ENCODE assay signal across 14 cellular contexts in genomic region chr15:38843736-38844590, GRCh38.
A peak's percentile ranks its signal among the peaks of the same experiment; 100 is the strongest.
DNase-seq lines count a peak whose midpoint lies in the region; ATAC-seq and TF ChIP-seq lines count a peak whose summit lies in the region.
"Had no signal": no experiment of that assay in that cellular context is flagged by ENCODE, and none has a peak within 500 bp of the region (broad histone marks: within the 10 kb centered on the region; RNA-seq: fewer than 3 reads in every experiment).

No MANE protein-coding gene starts in this region.

- CTCF ChIA-PET in IMR-90 (lab: Yijun Ruan, JAX) = interaction anchor here (0.5 to 1.6 kb wide), 5 partner anchors 10 to 592 kb away, joined by 3 to 7 read pairs (median 3); no protein-coding TSS in a partner anchor

- H3K9me3 ChIP-seq in IMR-90 (ENCODE audit: control insufficient read depth, insufficient read depth, low read length) = no peaks in the 10 kb centered on the region

- H3K56ac ChIP-seq in IMR-90 (ENCODE audit: extremely low read depth, insufficient read depth, low read length) = peak overlapping the region; percentile 86

- H4K8ac ChIP-seq in IMR-90 (ENCODE audit: low read depth in 2 of 2, low read length in 2 of 2) = peak overlapping the region; percentile 90 to 99

- peak overlapping the region; percentile 99 for H2BK5ac ChIP-seq in IMR-90 (ENCODE audit: low read depth, low read length, poor library complexity, severe bottlenecking)

- no peak for TF ChIP-seq RAD21 in IMR-90 (IDR thresholded peaks at IDR 0.05; ENCODE audit: low read length)

- DNase-seq in AG10803 (ENCODE audit: low read depth) (peak; percentile 96), IMR-90 (peak; percentile 81), dermis blood vessel endothelial cell (peak; percentile 94), myocyte (ENCODE audit: low read depth) (peak; percentile 35), NCI-H1436 treated with DMSO at 0.1 percent for 48 hours (lab: John Stamatoyannopoulos, UW) (no peak), midbrain (lab: John Stamatoyannopoulos, UW) (no peak)
- no peak for DNase-seq in activated effector memory CD4-positive, alpha-beta T cell treated with anti-CD3 and anti-CD28 coated beads, Interleukin-2, amount 50 U/mL, for 16 hours
- DNase-seq: activated CD4-positive, alpha-beta memory T cell treated with anti-CD3 and anti-CD28 coated beads for 36 hours; activated gamma-delta T cell; CD4-positive, alpha-beta memory T cell; NCI-H2029; T-helper 1 cell had no signal

- TF ChIP-seq POLR2A in IMR-90 (IDR thresholded peaks at IDR 0.05; ENCODE audit: low read depth, low read length) = no peak

- POLR2A ChIA-PET in IMR-90 (lab: Charles Lee; ENCODE audit: unreplicated experiment) = interaction anchor here (0.7 kb wide), 1 partner anchor 519 kb away, joined by 3 read pairs; no protein-coding TSS in a partner anchor

- H3K9ac ChIP-seq in IMR-90 (ENCODE audit: low read depth, low read length) = peak overlapping the region; percentile 66

- H3K4me1 ChIP-seq in IMR-90 (ENCODE audit: control insufficient read depth, insufficient read depth, low read length) = peaks cover 22% of the 10 kb centered on the region

- in situ Hi-C loops in IMR-90 (cut with MboI; ENCODE audit: low sequenced_read_pairs) = no loop called here

- peak overlapping the region; percentile 99 for H4K5ac ChIP-seq in IMR-90 (ENCODE audit: low read depth, low read length)

- H3K23ac ChIP-seq in IMR-90 (ENCODE audit: low read depth, low read length) = peak overlapping the region; percentile 96; the same call in 1 of the 2 replicates

- H3K36me3 ChIP-seq in IMR-90 (ENCODE audit: control insufficient read depth, insufficient read depth, low read length) = no peaks in the 10 kb centered on the region

- peak overlapping the region; percentile 47; the same call in 1 of the 2 replicates for H3K4me2 ChIP-seq in IMR-90 (ENCODE audit: low read depth, low read length)

- H2AK9ac ChIP-seq in IMR-90 (replicated peaks; ENCODE audit: low read depth, low read length, poor library complexity) = no peak overlapping the region

- ATAC-seq in IMR-90 (ENCODE audit: low read depth) (peak; percentile 88), HG03095 (IDR thresholded peaks at IDR 0.05; ENCODE audit: unreplicated experiment) (no peak)
- ATAC-seq: esophagus mucosa had no signal

- peak overlapping the region; percentile 98 for H3K4ac ChIP-seq in IMR-90 (ENCODE audit: low read depth, low read length)

- H2AK5ac ChIP-seq in IMR-90 (ENCODE audit: low read depth, low read length) = peak overlapping the region; percentile 99

- peak overlapping the region; percentile 99 for H2BK120ac ChIP-seq in IMR-90 (ENCODE audit: low read depth, low read length)

- peak overlapping the region; percentile 98 for H4K91ac ChIP-seq in IMR-90 (ENCODE audit: insufficient read depth, low read depth, low read length)

- no peak overlapping the region for H3K4me3 ChIP-seq in AG10803 (ENCODE audit: low read length)
- no peak overlapping the region for H3K4me3 ChIP-seq in IMR-90 (ENCODE audit: insufficient read depth, low read depth, low read length)

- intact Hi-C loops in IMR-90 (cut with micrococcal nuclease) = loop anchor here (2.0 kb wide), 1 partner anchor 21 kb away; no protein-coding TSS in a partner anchor

- H3K14ac ChIP-seq in IMR-90 (replicated peaks; ENCODE audit: low read depth, low read length) = peak overlapping the region; percentile 93

- peak overlapping the region; percentile 99 for H3K27ac ChIP-seq in IMR-90 (ENCODE audit: insufficient read depth, low read length)

- peak overlapping the region; percentile 99 for H2BK20ac ChIP-seq in IMR-90 (ENCODE audit: low read depth, low read length)

- dilution Hi-C loops in IMR-90 (cut with HindIII; ENCODE audit: low sequenced_read_pairs, unreplicated experiment) = no loop called here

- peaks cover 5% of the 10 kb centered on the region; the same call in 1 of the 2 replicates for H3K9me1 ChIP-seq in IMR-90 (ENCODE audit: insufficient read depth, low read length)

- H3K27me3 ChIP-seq in IMR-90 (ENCODE audit: control insufficient read depth, insufficient read depth, low read length) = no peaks in the 10 kb centered on the region

- peaks cover 0 to 5% of the 10 kb centered on the region in 2 experiments; a peak in 1 of 4 replicates for H3K79me1 ChIP-seq in IMR-90 (ENCODE audit: low read depth in 1 of 2, low read length in 2 of 2)

- H3K18ac ChIP-seq in IMR-90 (ENCODE audit: low read depth, low read length) = peak overlapping the region; percentile 98

- no CpG with 5 or more reads among the region's 10 CpGs for WGBS in IMR-90 (ENCODE audit: extremely low coverage in 2 of 2, insufficient read length in 1 of 2), 2 experiments

- no peak for TF ChIP-seq CTCF in AG10803 (conservative IDR thresholded peaks at IDR 0.05; ENCODE audit: low read length)
- no peak for TF ChIP-seq CTCF in IMR-90 (conservative IDR thresholded peaks at IDR 0.05; ENCODE audit: low read depth, low read length)

- H2AFZ ChIP-seq in IMR-90 (replicated peaks; ENCODE audit: low read length, poor library complexity) = no peak overlapping the region

- peak overlapping the region; percentile 89; the same call in 2 of the 3 replicates for H2BK15ac ChIP-seq in IMR-90 (ENCODE audit: low read depth, low read length)

- no TSS peak for BruUV-seq in IMR-90 (replicated peaks; lab: Mats Ljungman, UMichigan)

- H4K20me1 ChIP-seq in IMR-90 (ENCODE audit: insufficient read depth, low read length) = no peaks in the 10 kb centered on the region

TF ChIP-seq in IMR-90, 13 proteins besides CTCF, POLR2A, EP300 and RAD21:
- TF ChIP-seq NFE2L2 (IDR thresholded peaks at IDR 0.05; ENCODE audit: low read depth, low read length) (0 out of 2 replicates have a peak, but pooled peaks have one; percentile 19), RCOR1 (IDR thresholded peaks at IDR 0.05; ENCODE audit: insufficient replicate concordance, low read length) (no peak)

Comparison
In these comparisons a context has a peak if more than half of its experiments do, and no peak if none do; other contexts are left out.
1. DNase-seq: peak in AG10803 (single experiment), IMR-90 (single experiment), dermis blood vessel endothelial cell (single experiment) and myocyte (single experiment); none in NCI-H1436 treated with DMSO at 0.1 percent for 48 hours (single experiment), activated effector memory CD4-positive, alpha-beta T cell treated with anti-CD3 and anti-CD28 coated beads, Interleukin-2, amount 50 U/mL, for 16 hours (single experiment) and midbrain (single experiment).